ENCODE assay signal across 21 cellular contexts in genomic region chr10:71743099-71743838, GRCh38. TPM values are rescaled to one million over a fixed set of nuclear protein-coding genes. Genes with fewer than 3 reads are reported as not detected.
DNase-seq lines count a peak whose midpoint lies in the region; ATAC-seq, FAIRE-seq and TF ChIP-seq lines count a peak whose summit lies in the region.
"Had no signal": no experiment of that assay in that cellular context is flagged by ENCODE, and none has a peak within 500 bp of the region (broad histone marks: within the 10 kb centered on the region; RNA-seq: fewer than 3 reads in every experiment).

No MANE protein-coding gene starts in this region.

- peak overlapping the region; percentile 51 for H2AFZ ChIP-seq in K562 (ENCODE audit: low read depth, low read length)

- H3K27me3 Mint-ChIP-seq in activated naive CD4-positive, alpha-beta T cell treated with anti-CD3 and anti-CD28 coated beads, Interleukin-2, amount 10 ng/mL, durations not matched to agents 7 days and 5 days: no peaks in the 10 kb centered on the region
- H3K27me3 Mint-ChIP-seq in stimulated activated memory B cell treated with anti-CD40 and anti-IgM and Interleukin-4, amounts not matched to agents 10 μg/mL and 1 μg/mL and 100 μg/mL, for 72 hours: no peaks in the 10 kb centered on the region
- H3K27me3 Mint-ChIP-seq: naive B cell had no signal

- no peaks in the 10 kb centered on the region for H3K27me3 ChIP-seq in K562 (ENCODE audit: control insufficient read depth in 2 of 2, insufficient read depth in 2 of 2, low read length in 2 of 2)
- no peaks in the 10 kb centered on the region for H3K27me3 ChIP-seq in HAP-1 (ENCODE audit: low read depth)
- H3K27me3 ChIP-seq: adrenal gland, stomach, uterus had no signal

- no peak overlapping the region for H3K4me2 ChIP-seq in K562 (ENCODE audit: insufficient read depth, low read length)

- H3K36me3 ChIP-seq in K562 (ENCODE audit: control insufficient read depth, insufficient read depth, low read length) (no peaks in the 10 kb centered on the region), HAP-1 (replicated peaks) (no peaks in the 10 kb centered on the region)
- H3K36me3 ChIP-seq: adrenal gland, stomach, uterus had no signal

- no peaks in the 10 kb centered on the region for H4K20me1 ChIP-seq in K562 (replicated peaks; ENCODE audit: control insufficient read depth, insufficient read depth, low read length)

- H3K4me1 Mint-ChIP-seq in activated naive CD4-positive, alpha-beta T cell treated with anti-CD3 and anti-CD28 coated beads, Interleukin-2, amount 10 ng/mL, durations not matched to agents 7 days and 5 days: peaks cover 99% of the 10 kb centered on the region
- peaks cover 65% of the 10 kb centered on the region for H3K4me1 Mint-ChIP-seq in stimulated activated memory B cell treated with anti-CD40 and anti-IgM and Interleukin-4, amounts not matched to agents 10 μg/mL and 1 μg/mL and 100 μg/mL, for 72 hours

- H3K9me3 ChIP-seq in K562 (replicated peaks; ENCODE audit: control insufficient read depth, insufficient read depth, low read depth, low read length) (no peaks in the 10 kb centered on the region), HAP-1 (no peaks in the 10 kb centered on the region)
- H3K9me3 ChIP-seq: adrenal gland, psoas muscle, uterus had no signal

- BruUV-seq in K562 (replicated peaks; lab: Mats Ljungman, UMichigan): no TSS peak

- H3K4me3 Mint-ChIP-seq in activated naive CD4-positive, alpha-beta T cell treated with anti-CD3 and anti-CD28 coated beads, Interleukin-2, amount 10 ng/mL, durations not matched to agents 7 days and 5 days: peak overlapping the region; percentile 17
- no peak overlapping the region for H3K4me3 Mint-ChIP-seq in stimulated activated memory B cell treated with anti-CD40 and anti-IgM and Interleukin-4, amounts not matched to agents 10 μg/mL and 1 μg/mL and 100 μg/mL, for 72 hours
- H3K4me3 Mint-ChIP-seq: HFFc6, naive B cell had no signal

- H3K4me3 ChIP-seq in NB4 (ENCODE audit: low read depth, low read length) (no peak overlapping the region), K562 (no peak overlapping the region), HAP-1 (no peak overlapping the region)
- H3K4me3 ChIP-seq: adrenal gland, psoas muscle, stomach, uterus had no signal

- H3K27ac Mint-ChIP-seq in activated naive CD4-positive, alpha-beta T cell treated with anti-CD3 and anti-CD28 coated beads, Interleukin-2, amount 10 ng/mL, durations not matched to agents 7 days and 5 days: peak overlapping the region; percentile 92
- H3K27ac Mint-ChIP-seq in stimulated activated memory B cell treated with anti-CD40 and anti-IgM and Interleukin-4, amounts not matched to agents 10 μg/mL and 1 μg/mL and 100 μg/mL, for 72 hours: peak overlapping the region; percentile 4
- H3K27ac Mint-ChIP-seq: HFFc6 had no signal

- H3K9me1 ChIP-seq in K562 (ENCODE audit: control insufficient read depth, insufficient read depth, low read length): peaks cover 3% of the 10 kb centered on the region

- peaks cover 34% of the 10 kb centered on the region for H3K36me3 Mint-ChIP-seq in activated naive CD4-positive, alpha-beta T cell treated with anti-CD3 and anti-CD28 coated beads, Interleukin-2, amount 10 ng/mL, durations not matched to agents 7 days and 5 days
- no peaks in the 10 kb centered on the region for H3K36me3 Mint-ChIP-seq in stimulated activated memory B cell treated with anti-CD40 and anti-IgM and Interleukin-4, amounts not matched to agents 10 μg/mL and 1 μg/mL and 100 μg/mL, for 72 hours
- H3K36me3 Mint-ChIP-seq: naive B cell had no signal

- intact Hi-C loops in K562 (cut with micrococcal nuclease): no loop called here

- CTCF ChIA-PET in activated naive CD4-positive, alpha-beta T cell treated with anti-CD3 and anti-CD28 coated beads, Interleukin-2, amount 10 ng/mL, durations not matched to agents 7 days and 5 days (lab: Charles Lee): interaction anchor here (0.7 to 7.5 kb wide), 4 partner anchors 9 to 30 kb away, joined by 3 to 39 read pairs (median 4); partner anchors contain the start of gene VSIR
- CTCF ChIA-PET in K562 (lab: Yijun Ruan, JAX; ENCODE audit: low intra/inter-chr PET ratio): no interaction called here

- TF ChIP-seq POLR2A in NB4 (IDR thresholded peaks at IDR 0.05; ENCODE audit: extremely low read depth, insufficient read length) (no peak), K562 (conservative IDR thresholded peaks at IDR 0.05) (no peak)

- WGBS in K562 (ENCODE audit: insufficient coverage, low coverage, missing lambda C conversion rate): 15% methylated on average over 4 of the region's 4 CpGs

- peaks cover 9% of the 10 kb centered on the region for H3K9me3 Mint-ChIP-seq in activated naive CD4-positive, alpha-beta T cell treated with anti-CD3 and anti-CD28 coated beads, Interleukin-2, amount 10 ng/mL, durations not matched to agents 7 days and 5 days
- no peaks in the 10 kb centered on the region for H3K9me3 Mint-ChIP-seq in stimulated activated memory B cell treated with anti-CD40 and anti-IgM and Interleukin-4, amounts not matched to agents 10 μg/mL and 1 μg/mL and 100 μg/mL, for 72 hours
- H3K9me3 Mint-ChIP-seq: HFFc6, naive B cell had no signal

- H3K4me1 ChIP-seq in K562 (replicated peaks in 1 of 2; ENCODE audit: control insufficient read depth in 2 of 2, insufficient read depth in 2 of 2, low read length in 2 of 2): peaks cover 50 to 52% of the 10 kb centered on the region in 2 experiments
- no peaks in the 10 kb centered on the region for H3K4me1 ChIP-seq in HAP-1

- POLR2A ChIA-PET in K562 (lab: Yijun Ruan, JAX): interaction anchor here (0.9 to 1.0 kb wide), 3 partner anchors 9 to 369 kb away, joined by 3 to 5 read pairs (median 4); no protein-coding TSS in a partner anchor

- ATAC-seq in K562 (no peak), HG03196 (IDR thresholded peaks at IDR 0.05; ENCODE audit: unreplicated experiment) (no peak)
- no peak for ATAC-seq in stimulated activated memory B cell treated with anti-CD40 and anti-IgM and Interleukin-4, amounts not matched to agents 10 μg/mL and 1 μg/mL and 100 μg/mL, for 72 hours
- ATAC-seq: left ventricle myocardium superior, psoas muscle had no signal

- no peak for FAIRE-seq in K562 (lab: Jason Lieb, UNC)
- FAIRE-seq: endometrium had no signal

- no peak overlapping the region for H3K27ac ChIP-seq in K562 (ENCODE audit: extremely low read depth, low read depth, low read length)
- H3K27ac ChIP-seq: adrenal gland, psoas muscle, uterus had no signal

- no peak for DNase-seq in activated naive CD4-positive, alpha-beta T cell treated with anti-CD3 and anti-CD28 coated beads, Interleukin-2, amount 10 ng/mL, durations not matched to agents 7 days and 5 days
- no peak for DNase-seq in activated naive CD4-positive, alpha-beta T cell treated with Interleukin-2 at 50 U/mL for 16 hours
- peak; percentile 59 for DNase-seq in NB4 (ENCODE audit: low read depth)
- DNase-seq in K562 (ENCODE audit: extremely low read depth in 1 of 4, low spot score in 3 of 4): peak in 1 of 4 experiments; percentile 39
- DNase-seq in HAP-1 (ENCODE audit: low spot score in 2 of 2): no peak
- DNase-seq in NCI-H526 (lab: John Stamatoyannopoulos, UW): no peak
- DNase-seq: adrenal gland; foreskin melanocyte; HFFc6; left ventricle myocardium superior; naive B cell; NCI-H1417 treated with DMSO at 0.1 percent for 48 hours; NCI-H345; stimulated activated CD4-positive, alpha-beta T cell treated with anti-CD3 and anti-CD28 coated beads, Interleukin-12 subunit alpha, Interleukin-12 subunit beta, amount 100 ng/mL, for 4 hours; stomach; uterus had no signal

- no peak for TF ChIP-seq EP300 in K562 (IDR thresholded peaks at IDR 0.05; ENCODE audit: low read length)

- peak overlapping the region in 1 of 2 experiments; percentile 3; a peak in 1 of 4 replicates for H3K9ac ChIP-seq in K562 (ENCODE audit: insufficient read depth in 1 of 2, low read depth in 2 of 2, low read length in 2 of 2)

- in situ Hi-C loops in K562 (cut with MboI) (no loop called here), HAP-1 (cut with MboI; ENCODE audit: low sequenced_read_pairs) (no loop called here)

- TF ChIP-seq CTCF in NB4 (IDR thresholded peaks at IDR 0.05; ENCODE audit: low read depth, low read length) (no peak), K562 (IDR thresholded peaks at IDR 0.05 in 2 of 3, conservative IDR thresholded peaks at IDR 0.05 in 1 of 3; ENCODE audit: insufficient read depth in 2 of 3, low read depth in 1 of 3, low read length in 3 of 3) (no peak)

- no peak for TF ChIP-seq RAD21 in K562 (CRISPR knock-in tag; conservative IDR thresholded peaks at IDR 0.05 in 1 of 2, IDR thresholded peaks at IDR 0.05 in 1 of 2)

- H3K79me2 ChIP-seq in K562 (ENCODE audit: control insufficient read depth, insufficient read depth, low read length): no peaks in the 10 kb centered on the region

RNA-seq across cellular contexts. Expression of gene C10orf105, which starts 23.7 kb away (rescaled TPM):
- 0.09 TPM in 1 of 2 replicates, not detected in the other for total RNA-seq in K562 (2011; cell fraction: chromatin; rRNA removed; ENCODE audit: low replicate concordance)
- total RNA-seq in K562 (2011; cell fraction: nucleolus; rRNA removed): 0.17 TPM in 1 of 2 replicates, not detected in the other
- total RNA-seq in K562 (2011; cell fraction: nucleoplasm; rRNA removed): not detected in 2 replicates
- not detected in 2 replicates for total RNA-seq in K562 (2014; rRNA removed)
- 0.03 and 0.04 TPM in 2 replicates for total RNA-seq in K562 (2014; rRNA removed; fragmentation: Illumina TruSeq; extraction: Trizol)
- total RNA-seq in K562 (2015; rRNA removed; fragmentation: Illumina TruSeq; extraction: Trizol): 0.15 and 0.25 TPM in 2 replicates
- total RNA-seq in K562 (2021): 0.09 TPM in 2 replicates
- polyA plus RNA-seq in K562 (2011; rRNA removed): 0.04 TPM in 2 replicates
- polyA plus RNA-seq in K562 (2011; cell fraction: cytosol; rRNA removed): 0.01 and 0.12 TPM in 2 replicates
- 0.10 TPM in 1 of 2 replicates, not detected in the other for polyA plus RNA-seq in K562 (2011; cell fraction: nucleus; rRNA removed)
- polyA plus RNA-seq in K562 (2012): 0.40 and 0.58 TPM in 2 replicates
- 0.03 and 0.07 TPM in 2 replicates for polyA plus RNA-seq in K562 (2014; fragmentation: Illumina TruSeq; extraction: Trizol)
- not detected for polyA plus RNA-seq in K562 (2014; fragmentation: Nextera tagmentation; extraction: Ambion mirVana)
- 0.04 and 0.11 TPM in 2 replicates for polyA plus RNA-seq in K562 (2014; rRNA removed)
- polyA minus RNA-seq in K562 (2011; rRNA and poly(A)+ RNA removed): 0.18 TPM in 1 of 2 replicates, not detected in the other
- 0.19 TPM in 1 of 2 replicates, not detected in the other for polyA minus RNA-seq in K562 (2011; cell fraction: cytosol; rRNA and poly(A)+ RNA removed)
- under 0.01 and 0.11 TPM in 2 replicates for polyA minus RNA-seq in K562 (2011; cell fraction: nucleus; rRNA and poly(A)+ RNA removed)
- total RNA-seq: HFFc6, psoas muscle, SK-MEL-5, stomach had no signal

RNA-seq across cellular contexts. Expression of gene VSIR, which starts 30.1 kb away (rescaled TPM):
- 4.2 and 14.4 TPM in 2 replicates for total RNA-seq in K562 (2011; cell fraction: chromatin; rRNA removed; ENCODE audit: low replicate concordance)
- 9.6 and 14.8 TPM in 2 replicates for total RNA-seq in K562 (2011; cell fraction: nucleolus; rRNA removed)
- 9.2 and 10.6 TPM in 2 replicates for total RNA-seq in K562 (2011; cell fraction: nucleoplasm; rRNA removed)
- total RNA-seq in K562 (2014; rRNA removed): 12.7 and 13.1 TPM in 2 replicates
- 2.4 and 3.0 TPM in 2 replicates for total RNA-seq in K562 (2014; rRNA removed; fragmentation: Illumina TruSeq; extraction: Trizol)
- total RNA-seq in K562 (2015; rRNA removed; fragmentation: Illumina TruSeq; extraction: Trizol): 20.1 and 20.5 TPM in 2 replicates
- total RNA-seq in K562 (2021): 15.2 and 15.7 TPM in 2 replicates
- 6.3 and 7.9 TPM in 2 replicates for polyA plus RNA-seq in K562 (2011; rRNA removed)
- 4.8 and 19.8 TPM in 2 replicates for polyA plus RNA-seq in K562 (2011; cell fraction: cytosol; rRNA removed)
- polyA plus RNA-seq in K562 (2011; cell fraction: nucleus; rRNA removed): 7.5 and 24.7 TPM in 2 replicates
- polyA plus RNA-seq in K562 (2012): 17.5 and 209 TPM in 2 replicates
- 12.1 and 15.1 TPM in 2 replicates for polyA plus RNA-seq in K562 (2014; fragmentation: Illumina TruSeq; extraction: Trizol)
- polyA plus RNA-seq in K562 (2014; fragmentation: Nextera tagmentation; extraction: Ambion mirVana): under 1 TPM; 0.14 to 0.41 TPM
- 9.3 and 12.6 TPM in 2 replicates for polyA plus RNA-seq in K562 (2014; rRNA removed)
- 2.1 and 6.2 TPM in 2 replicates for polyA minus RNA-seq in K562 (2011; rRNA and poly(A)+ RNA removed)
- 4.9 and 8.1 TPM in 2 replicates for polyA minus RNA-seq in K562 (2011; cell fraction: cytosol; rRNA and poly(A)+ RNA removed)
- polyA minus RNA-seq in K562 (2011; cell fraction: nucleus; rRNA and poly(A)+ RNA removed): 6.1 and 8.9 TPM in 2 replicates
